In the genomic region with DNA sequence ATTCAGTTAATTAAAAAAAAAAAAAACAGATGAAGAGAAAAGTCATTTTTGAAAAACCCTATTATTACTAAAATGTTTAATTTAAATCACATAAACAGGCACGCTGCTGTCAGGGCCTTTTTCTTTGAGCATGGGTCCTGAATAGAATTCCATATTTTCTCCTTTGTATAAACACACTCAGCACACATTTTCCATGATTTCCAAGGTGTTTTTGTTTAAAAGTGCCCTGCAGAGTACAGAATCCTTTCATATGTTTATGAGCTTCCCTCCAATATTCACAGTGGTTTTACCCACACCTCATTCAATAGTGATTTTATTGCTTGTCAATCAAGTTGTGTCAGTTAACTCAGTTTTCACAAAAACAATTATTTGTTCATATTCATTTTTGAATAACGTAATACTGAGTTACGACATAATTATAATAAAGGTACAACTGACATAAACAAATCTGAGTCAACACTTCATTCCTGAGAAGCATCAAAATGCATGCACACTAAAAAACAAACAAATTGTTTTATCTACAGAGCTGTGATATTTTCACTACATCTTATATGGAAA, we compare ENCODE assay signal across 24 cellular contexts. TPM values are rescaled to one million over a fixed set of nuclear protein-coding genes. Genes with fewer than 3 reads are reported as not detected.
DNase-seq lines count a peak whose midpoint lies in the region; ATAC-seq, FAIRE-seq and TF ChIP-seq lines count a peak whose summit lies in the region.
"Had no signal": no experiment of that assay in that cellular context is flagged by ENCODE, and none has a peak within 500 bp of the region (broad histone marks: within the 10 kb centered on the region; RNA-seq: fewer than 3 reads in every experiment).

No MANE protein-coding gene starts in this region.

- H2AFZ ChIP-seq in K562 (ENCODE audit: low read depth, low read length), result no peak overlapping the region

- no peak overlapping the region for H3K4me2 ChIP-seq in K562 (ENCODE audit: insufficient read depth, low read length)
- H3K4me2 ChIP-seq: BLaER1 treated with 17β-estradiol and CSF1 and Interleukin-3, amounts not matched to agents 10 nM and 100 nM had no signal

- WGBS in K562 (ENCODE audit: insufficient coverage, low coverage, missing lambda C conversion rate), result 82% methylated on average over 3 of the region's 3 CpGs

- TF ChIP-seq EP300 in K562 (IDR thresholded peaks at IDR 0.05; ENCODE audit: low read length), result no peak

- BruUV-seq in K562 (replicated peaks; lab: Mats Ljungman, UMichigan), result no TSS peak

- TF ChIP-seq RAD21 in K562 (CRISPR knock-in tag; conservative IDR thresholded peaks at IDR 0.05 in 1 of 2, IDR thresholded peaks at IDR 0.05 in 1 of 2), result no peak

- in situ Hi-C loops in K562 (cut with MboI), result no loop called here

- no peak for TF ChIP-seq POLR2A in K562 (conservative IDR thresholded peaks at IDR 0.05)

- peaks cover 37% of the 10 kb centered on the region; the same call in 2 of the 3 replicates for H3K36me3 ChIP-seq in K562 (ENCODE audit: control insufficient read depth, insufficient read depth, low read length)

- no peaks in the 10 kb centered on the region for H3K4me1 ChIP-seq in K562 (replicated peaks in 1 of 2; ENCODE audit: control insufficient read depth in 2 of 2, insufficient read depth in 2 of 2, low read length in 2 of 2)
- H3K4me1 ChIP-seq: BE2C; BLaER1 treated with 17β-estradiol and CSF1 and Interleukin-3, amounts not matched to agents 10 nM and 100 nM had no signal

- no peaks in the 10 kb centered on the region for H4K20me1 ChIP-seq in K562 (replicated peaks; ENCODE audit: control insufficient read depth, insufficient read depth, low read length)
- H4K20me1 ChIP-seq: BLaER1 treated with 17β-estradiol and CSF1 and Interleukin-3, amounts not matched to agents 10 nM and 100 nM had no signal

- no peaks in the 10 kb centered on the region for H3K79me2 ChIP-seq in K562 (ENCODE audit: control insufficient read depth, insufficient read depth, low read length)

- POLR2A ChIA-PET in K562 (lab: Yijun Ruan, JAX), result no interaction called here

- no peaks in the 10 kb centered on the region for H3K27me3 ChIP-seq in K562 (ENCODE audit: control insufficient read depth in 2 of 2, insufficient read depth in 2 of 2, low read length in 2 of 2)
- H3K27me3 ChIP-seq: BE2C; BLaER1 treated with 17β-estradiol and CSF1 and Interleukin-3, amounts not matched to agents 10 nM and 100 nM had no signal

- H3K27ac ChIP-seq in K562 (ENCODE audit: extremely low read depth, low read depth, low read length), result no peak overlapping the region
- H3K27ac ChIP-seq: 22Rv1; BLaER1 treated with 17β-estradiol and CSF1 and Interleukin-3, amounts not matched to agents 10 nM and 100 nM had no signal

- DNase-seq in NCI-H748 (lab: John Stamatoyannopoulos, UW; ENCODE audit: unreplicated experiment) (peak; percentile 41), NCI-H748 treated with DMSO at 0.1 percent for 48 hours (lab: John Stamatoyannopoulos, UW) (no peak), NCI-H146 treated with DMSO at 0.1 percent for 48 hours (lab: John Stamatoyannopoulos, UW; ENCODE audit: unreplicated experiment) (peak; percentile 41), NCI-H526 treated with DMSO at 0.1 percent for 48 hours (lab: John Stamatoyannopoulos, UW) (peak; percentile 83), K562 (ENCODE audit: extremely low read depth in 1 of 4, low spot score in 3 of 4) (no peak), occipital lobe (lab: John Stamatoyannopoulos, UW) (no peak), NCI-H2081 (lab: John Stamatoyannopoulos, UW) (no peak)
- DNase-seq: AML-193; BE2C; CD4-positive, alpha-beta T cell; CD8-positive, alpha-beta memory T cell; DMS 273 treated with DMSO at 0.1 percent for 48 hours; DMS79; EL; GDM1; H7; HFFc6 had no signal

- CTCF ChIA-PET in K562 (lab: Yijun Ruan, JAX; ENCODE audit: low intra/inter-chr PET ratio), result no interaction called here

- no peak overlapping the region for H3K9ac ChIP-seq in K562 (ENCODE audit: insufficient read depth in 1 of 2, low read depth in 2 of 2, low read length in 2 of 2)
- H3K9ac ChIP-seq: BLaER1 treated with 17β-estradiol and CSF1 and Interleukin-3, amounts not matched to agents 10 nM and 100 nM had no signal

- ATAC-seq in K562, result no peak
- ATAC-seq in GM21737 (IDR thresholded peaks at IDR 0.05; ENCODE audit: unreplicated experiment), result no peak
- ATAC-seq: GM12878, HCT116 had no signal

- H3K9me1 ChIP-seq in K562 (ENCODE audit: control insufficient read depth, insufficient read depth, low read length), result no peaks in the 10 kb centered on the region

- no peaks in the 10 kb centered on the region for H3K9me3 ChIP-seq in K562 (replicated peaks; ENCODE audit: control insufficient read depth, insufficient read depth, low read depth, low read length)
- H3K9me3 ChIP-seq: BE2C; BLaER1 treated with 17β-estradiol and CSF1 and Interleukin-3, amounts not matched to agents 10 nM and 100 nM had no signal

- no peak overlapping the region for H3K4me3 ChIP-seq in K562
- H3K4me3 ChIP-seq: BLaER1 treated with 17β-estradiol and CSF1 and Interleukin-3, amounts not matched to agents 10 nM and 100 nM; GM12878 had no signal

- intact Hi-C loops in K562 (cut with micrococcal nuclease), result no loop called here

- FAIRE-seq in K562 (lab: Jason Lieb, UNC), result no peak
- FAIRE-seq: D721Med, GM12878, H1 had no signal

- TF ChIP-seq CTCF in K562 (IDR thresholded peaks at IDR 0.05 in 2 of 3, conservative IDR thresholded peaks at IDR 0.05 in 1 of 3; ENCODE audit: insufficient read depth in 2 of 3, low read depth in 1 of 3, low read length in 3 of 3), result no peak

TF ChIP-seq in K562, 482 proteins besides CTCF, POLR2A, EP300 and RAD21:
- TF ChIP-seq ZNF274 (IDR thresholded peaks at IDR 0.05; ENCODE audit: borderline replicate concordance, low read depth, low read length), result no peak
- no peak for TF ChIP-seq SOX6 (IDR thresholded peaks at IDR 0.05)
- TF ChIP-seq WHSC1 (IDR thresholded peaks at IDR 0.05; ENCODE audit: low read length), result no peak
- TF ChIP-seq CEBPB (tag; IDR thresholded peaks at IDR 0.05), result peak; percentile 60; the same call in 1 of the 2 replicates
- TF ChIP-seq ESRRB (CRISPR knock-in tag; IDR thresholded peaks at IDR 0.05; ENCODE audit: borderline replicate concordance), result no peak
- no peak for TF ChIP-seq ZNF445 (CRISPR knock-in tag; IDR thresholded peaks at IDR 0.05; ENCODE audit: low read depth)
- TF ChIP-seq CEBPG (CRISPR knock-in tag; IDR thresholded peaks at IDR 0.05), result no peak
- 0 out of 4 replicates have a peak, but pooled peaks have one; percentile 15 to 25 for TF ChIP-seq CEBPG (tag; conservative IDR thresholded peaks at IDR 0.05 in 1 of 2, IDR thresholded peaks at IDR 0.05 in 1 of 2)
- TF ChIP-seq, protein P1, sequence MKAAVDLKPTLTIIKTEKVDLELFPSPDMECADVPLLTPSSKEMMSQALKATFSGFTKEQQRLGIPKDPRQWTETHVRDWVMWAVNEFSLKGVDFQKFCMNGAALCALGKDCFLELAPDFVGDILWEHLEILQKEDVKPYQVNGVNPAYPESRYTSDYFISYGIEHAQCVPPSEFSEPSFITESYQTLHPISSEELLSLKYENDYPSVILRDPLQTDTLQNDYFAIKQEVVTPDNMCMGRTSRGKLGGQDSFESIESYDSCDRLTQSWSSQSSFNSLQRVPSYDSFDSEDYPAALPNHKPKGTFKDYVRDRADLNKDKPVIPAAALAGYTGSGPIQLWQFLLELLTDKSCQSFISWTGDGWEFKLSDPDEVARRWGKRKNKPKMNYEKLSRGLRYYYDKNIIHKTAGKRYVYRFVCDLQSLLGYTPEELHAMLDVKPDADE (conservative IDR thresholded peaks at IDR 0.05; ENCODE audit: control insufficient read depth, low read depth, low read length), result no peak
TF ChIP-seq in K562: peak in this region for 2.

RNA-seq across cellular contexts. Expression of a gene that starts 15.2 kb away (rescaled TPM):
- 16.2 and 31.7 TPM in 2 replicates for total RNA-seq in K562 (2011; cell fraction: chromatin; rRNA removed; ENCODE audit: low replicate concordance)
- 13.7 and 14.7 TPM in 2 replicates for total RNA-seq in K562 (2011; cell fraction: nucleolus; rRNA removed)
- total RNA-seq in K562 (2011; cell fraction: nucleoplasm; rRNA removed), result 19.8 and 24.1 TPM in 2 replicates
- total RNA-seq in K562 (2014; rRNA removed) (9.2 and 10.7 TPM in 2 replicates), K562 (2014; rRNA removed; fragmentation: Illumina TruSeq; extraction: Trizol) (10.3 and 11.5 TPM in 2 replicates), K562 (2015; rRNA removed; fragmentation: Illumina TruSeq; extraction: Trizol) (11.2 and 12.7 TPM in 2 replicates), K562 (2021) (11.0 and 11.3 TPM in 2 replicates), occipital lobe (12.0 TPM)
- polyA plus RNA-seq in K562 (2011; rRNA removed) (19.0 and 19.1 TPM in 2 replicates), K562 (2014; fragmentation: Illumina TruSeq; extraction: Trizol) (11.4 and 11.8 TPM in 2 replicates), K562 (2014; fragmentation: Nextera tagmentation; extraction: Ambion mirVana) (1 to 10 TPM; 7.6 to 7.8 TPM), K562 (2014; rRNA removed) (14.0 and 14.5 TPM in 2 replicates)
- polyA plus RNA-seq in K562 (2011; cell fraction: cytosol; rRNA removed), result 3.9 and 9.3 TPM in 2 replicates
- 15.8 and 27.0 TPM in 2 replicates for polyA plus RNA-seq in K562 (2011; cell fraction: nucleus; rRNA removed)
- polyA plus RNA-seq in K562 (2012), result 14.7 and 15.7 TPM in 2 replicates
- 12.4 and 12.5 TPM in 2 replicates for polyA minus RNA-seq in K562 (2011; rRNA and poly(A)+ RNA removed)
- polyA minus RNA-seq in K562 (2011; cell fraction: cytosol; rRNA and poly(A)+ RNA removed), result 5.7 and 6.5 TPM in 2 replicates
- polyA minus RNA-seq in K562 (2011; cell fraction: nucleus; rRNA and poly(A)+ RNA removed), result 10.4 and 21.8 TPM in 2 replicates

Comparison
In these comparisons a context has a peak if more than half of its experiments do, and no peak if none do; other contexts are left out.
1. DNase-seq: peak in NCI-H748 (single experiment), NCI-H146 treated with DMSO at 0.1 percent for 48 hours (single experiment) and NCI-H526 treated with DMSO at 0.1 percent for 48 hours (single experiment); none in NCI-H748 treated with DMSO at 0.1 percent for 48 hours (single experiment), K562 (0 of 4), occipital lobe (single experiment) and NCI-H2081 (0 of 2).